Comparison of ENCODE assay signal across 18 cellular contexts in the genomic region with DNA sequence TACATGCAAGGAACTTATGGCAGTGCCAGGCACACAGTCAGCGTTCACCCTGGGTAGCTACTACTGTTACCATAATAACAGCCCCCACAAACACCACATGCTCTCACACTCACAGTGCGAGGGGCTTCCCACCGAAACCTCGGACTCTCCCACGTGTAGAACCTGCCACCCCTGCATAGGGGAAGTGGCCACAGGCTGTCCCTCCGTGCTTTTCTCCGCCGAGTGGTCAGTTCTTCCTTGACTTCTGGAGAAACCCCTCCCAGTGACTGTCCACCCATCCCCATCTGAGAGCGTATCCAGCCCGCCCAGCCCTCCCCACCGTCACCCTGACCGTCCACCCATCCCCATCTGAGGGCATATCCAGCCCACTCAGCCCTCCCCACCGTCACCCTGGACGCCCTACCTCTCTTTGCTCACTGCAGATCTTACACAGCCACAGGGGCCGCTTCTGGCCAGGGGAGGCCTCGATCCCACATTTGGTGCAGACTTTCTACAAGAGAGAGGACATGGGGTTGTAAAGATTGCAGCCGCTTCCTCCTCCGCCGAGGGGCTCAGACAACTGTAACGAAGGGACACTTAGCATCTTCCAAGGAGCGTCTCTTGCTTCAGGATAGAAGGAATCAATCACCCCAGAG.
"Had no signal": no experiment of that assay in that cellular context is flagged by ENCODE, and none has a peak within 500 bp of the region (broad histone marks: within the 10 kb centered on the region; RNA-seq: fewer than 3 reads in every experiment).

No MANE protein-coding gene starts in this region.

- H3K9me3 Mint-ChIP-seq: activated CD4-positive, alpha-beta memory T cell treated with anti-CD3 and anti-CD28 coated beads for 36 hours; activated T-cell treated with anti-CD3 and anti-CD28 coated beads, Interleukin-2, amount 50 U/mL, for 24 hours; effector memory CD8-positive, alpha-beta T cell; naive B cell; stimulated activated naive CD8-positive, alpha-beta T cell treated with anti-CD3 and anti-CD28 coated beads, Interleukin-15, Interleukin-2, amounts not matched to agents 100 ng/mL and 50 ng/mL, for 24 hours had no signal

- H3K27me3 Mint-ChIP-seq: activated CD4-positive, alpha-beta memory T cell treated with anti-CD3 and anti-CD28 coated beads for 36 hours; activated CD8-positive, alpha-beta memory T cell treated with anti-CD3 and anti-CD28 coated beads, Interleukin-2, amount 10 ng/mL, durations not matched to agents 7 days and 5 days; activated naive CD8-positive, alpha-beta T cell; activated T-cell treated with anti-CD3 and anti-CD28 coated beads, Interleukin-2, amount 50 U/mL, for 24 hours; effector memory CD8-positive, alpha-beta T cell; naive B cell; stimulated activated naive CD8-positive, alpha-beta T cell treated with anti-CD3 and anti-CD28 coated beads, Interleukin-15, Interleukin-2, amounts not matched to agents 100 ng/mL and 50 ng/mL, for 24 hours had no signal

- ATAC-seq: activated CD8-positive, alpha-beta memory T cell treated with anti-CD3 and anti-CD28 coated beads, Interleukin-2, amount 10 ng/mL, durations not matched to agents 7 days and 5 days; effector memory CD8-positive, alpha-beta T cell; foreskin keratinocyte had no signal

- H3K36me3 ChIP-seq: suprapubic skin had no signal

- H3K36me3 Mint-ChIP-seq: activated CD4-positive, alpha-beta memory T cell treated with anti-CD3 and anti-CD28 coated beads for 36 hours; activated CD8-positive, alpha-beta memory T cell treated with anti-CD3 and anti-CD28 coated beads, Interleukin-2, amount 10 ng/mL, durations not matched to agents 7 days and 5 days; naive B cell had no signal

- H3K4me3 ChIP-seq: SK-N-MC, smooth muscle cell, suprapubic skin, upper lobe of left lung had no signal

- H3K27ac Mint-ChIP-seq: activated CD4-positive, alpha-beta memory T cell treated with anti-CD3 and anti-CD28 coated beads for 36 hours; activated CD8-positive, alpha-beta memory T cell treated with anti-CD3 and anti-CD28 coated beads, Interleukin-2, amount 10 ng/mL, durations not matched to agents 7 days and 5 days; activated naive CD8-positive, alpha-beta T cell; activated T-cell treated with anti-CD3 and anti-CD28 coated beads, Interleukin-2, amount 50 U/mL, for 24 hours; dendritic cell treated with granulocyte-macrophage colony-stimulating factor and Interleukin-4, amounts not matched to agents 40 ng/mL and 50 ng/mL, for 4 days; stimulated activated naive CD8-positive, alpha-beta T cell treated with anti-CD3 and anti-CD28 coated beads, Interleukin-15, Interleukin-2, amounts not matched to agents 100 ng/mL and 50 ng/mL, for 24 hours had no signal

- DNase-seq: activated CD4-positive, alpha-beta memory T cell treated with anti-CD3 and anti-CD28 coated beads for 36 hours; activated CD4-positive, alpha-beta T cell treated with anti-CD3 and anti-CD28 coated beads for 1 hour; activated CD8-positive, alpha-beta memory T cell treated with anti-CD3 and anti-CD28 coated beads, Interleukin-2, amount 10 ng/mL, durations not matched to agents 7 days and 5 days; activated T-cell treated with anti-CD3 and anti-CD28 coated beads, Interleukin-2, amount 50 U/mL, for 24 hours; anterior cingulate cortex; cerebellar nuclear complex; effector memory CD8-positive, alpha-beta T cell; foreskin keratinocyte; naive B cell; T-helper 9 cell had no signal

- H3K4me1 ChIP-seq: foreskin keratinocyte had no signal

- H3K9me3 ChIP-seq: neutrophil, suprapubic skin, upper lobe of left lung had no signal

- H3K27me3 ChIP-seq: neutrophil, suprapubic skin, upper lobe of left lung had no signal

- H3K27ac ChIP-seq: foreskin keratinocyte, suprapubic skin had no signal

- H3K4me1 Mint-ChIP-seq: activated CD8-positive, alpha-beta memory T cell treated with anti-CD3 and anti-CD28 coated beads, Interleukin-2, amount 10 ng/mL, durations not matched to agents 7 days and 5 days had no signal

- H3K4me3 Mint-ChIP-seq: activated CD4-positive, alpha-beta memory T cell treated with anti-CD3 and anti-CD28 coated beads for 36 hours; activated CD8-positive, alpha-beta memory T cell treated with anti-CD3 and anti-CD28 coated beads, Interleukin-2, amount 10 ng/mL, durations not matched to agents 7 days and 5 days; activated naive CD8-positive, alpha-beta T cell; activated T-cell treated with anti-CD3 and anti-CD28 coated beads, Interleukin-2, amount 50 U/mL, for 24 hours; dendritic cell treated with granulocyte-macrophage colony-stimulating factor and Interleukin-4, amounts not matched to agents 40 ng/mL and 50 ng/mL, for 4 days; effector memory CD8-positive, alpha-beta T cell; stimulated activated naive CD8-positive, alpha-beta T cell treated with anti-CD3 and anti-CD28 coated beads, Interleukin-15, Interleukin-2, amounts not matched to agents 100 ng/mL and 50 ng/mL, for 24 hours had no signal
